Comparison of ENCODE assay signal across 8 cellular contexts in genomic region chrX:319579-320125, GRCh38. TPM values are rescaled to one million over a fixed set of nuclear protein-coding genes. Genes with fewer than 3 reads are reported as not detected.
A peak's percentile ranks its signal among the peaks of the same experiment; 100 is the strongest.
DNase-seq lines count a peak whose midpoint lies in the region; ATAC-seq lines count a peak whose summit lies in the region.

No MANE protein-coding gene starts in this region.

- peaks cover 3% of the 10 kb centered on the region for H3K4me1 ChIP-seq in ACC112 (ENCODE audit: control insufficient read depth, insufficient read depth, low read length, unreplicated experiment)
- peaks cover 13% of the 10 kb centered on the region for H3K4me1 ChIP-seq in NT2/D1 (ENCODE audit: insufficient read depth, insufficient read length)
- H3K4me1 ChIP-seq in effector memory CD4-positive, alpha-beta T cell (ENCODE audit: control insufficient read depth, insufficient read depth, low read length, poor library complexity, severe bottlenecking), result peaks cover 31% of the 10 kb centered on the region

- H3K79me2 ChIP-seq in ACC112 (ENCODE audit: control insufficient read depth, insufficient read depth, low read length, unreplicated experiment), result peaks cover 28% of the 10 kb centered on the region

- peaks cover 25 to 30% (median 30%) of the 10 kb centered on the region in 3 donors for H3K4me1 Mint-ChIP-seq in naive B cell

- H3K36me3 Mint-ChIP-seq in naive B cell, result peaks cover 0 to 7% of the 10 kb centered on the region in 2 donors

- H3K36me3 ChIP-seq in ACC112 (ENCODE audit: insufficient read depth, low read length), result peaks cover 14% of the 10 kb centered on the region; the same call in 1 of the 2 replicates
- peaks cover 22% of the 10 kb centered on the region for H3K36me3 ChIP-seq in NT2/D1 (ENCODE audit: insufficient read depth, insufficient read length, low read length)
- peaks cover 13% of the 10 kb centered on the region for H3K36me3 ChIP-seq in effector memory CD4-positive, alpha-beta T cell (ENCODE audit: control insufficient read depth, insufficient read depth, low read length)

- H3K27me3 ChIP-seq in ACC112 (ENCODE audit: insufficient read depth, low read length) (no peaks in the 10 kb centered on the region), NT2/D1 (ENCODE audit: insufficient read depth, insufficient read length) (no peaks in the 10 kb centered on the region)
- no peaks in the 10 kb centered on the region for H3K27me3 ChIP-seq in effector memory CD4-positive, alpha-beta T cell (replicated peaks; ENCODE audit: control insufficient read depth, insufficient read depth, low read length, poor library complexity, severe bottlenecking)

- peaks cover 0 to under 1% (median under 1%) of the 10 kb centered on the region in 3 donors for H3K27me3 Mint-ChIP-seq in naive B cell

- H3K4me3 Mint-ChIP-seq in naive B cell, result peak overlapping the region; percentile 72 to 93 (median 84)

- H2AFZ ChIP-seq in ACC112 (ENCODE audit: low read length, unreplicated experiment), result peak overlapping the region; percentile 73

- ATAC-seq in naive B cell (ENCODE audit: low read depth in 2 of 2) (no peak), GM21528 (IDR thresholded peaks at IDR 0.05; ENCODE audit: low FRiP score, unreplicated experiment) (no peak)

- peak overlapping the region; percentile 97 for H3K9ac ChIP-seq in NT2/D1 (ENCODE audit: insufficient read length, low read depth)

- H3K9me3 ChIP-seq in NT2/D1 (ENCODE audit: insufficient read depth, low read length), result no peaks in the 10 kb centered on the region
- no peaks in the 10 kb centered on the region for H3K9me3 ChIP-seq in effector memory CD4-positive, alpha-beta T cell (ENCODE audit: control insufficient read depth, low read length)

- peak overlapping the region; percentile 48; the same call in 1 of the 2 replicates for H3K27ac ChIP-seq in ACC112 (ENCODE audit: low read depth, low read length)
- peak overlapping the region; percentile 94 for H3K27ac ChIP-seq in effector memory CD4-positive, alpha-beta T cell (ENCODE audit: insufficient read depth, low read length, poor library complexity, severe bottlenecking)

- H3K9me3 Mint-ChIP-seq in naive B cell, result peaks cover 0 to 3% (median 0%) of the 10 kb centered on the region in 7 donors

- H3K4me3 ChIP-seq in ACC112 (ENCODE audit: low read depth, low read length) (peak overlapping the region; percentile 97), NT2/D1 (ENCODE audit: insufficient read length, low read depth) (peak overlapping the region; percentile 95)
- H3K4me3 ChIP-seq in effector memory CD4-positive, alpha-beta T cell (ENCODE audit: insufficient read depth, low read depth, low read length, poor library complexity, severe bottlenecking), result peak overlapping the region; percentile 88

- H3K27ac Mint-ChIP-seq in naive B cell, result peak overlapping the region in 2 of 6 donors; percentile 84 to 91

- DNase-seq in NT2/D1 (ENCODE audit: low read depth, low spot score), result no peak
- no peak for DNase-seq in effector memory CD4-positive, alpha-beta T cell
- DNase-seq in naive B cell, result no peak
- no peak for DNase-seq in cerebellar cortex (ENCODE audit: low spot score)
- DNase-seq in HUDEP-2 (lab: John Stamatoyannopoulos, UW; ENCODE audit: unreplicated experiment in 76 of 76), result no peak
- DNase-seq in NCI-H526 treated with DMSO at 0.1 percent for 48 hours (lab: John Stamatoyannopoulos, UW), result no peak

RNA-seq across cellular contexts. Expression of gene GTPBP6, which starts 1.1 kb away (rescaled TPM):
- 10 to 100 TPM; 37.7 to 54.0 (median 41.6) TPM for polyA plus RNA-seq in naive B cell (ENCODE audit: low read depth in 6 of 6)

RNA-seq across cellular contexts. Expression of gene PLCXD1, which starts 38.5 kb away (rescaled TPM):
- polyA plus RNA-seq in naive B cell (ENCODE audit: low read depth in 6 of 6), result 1 to 10 TPM in 5 of 6 donors, not detected in 1; 2.6 to 6.5 (median 4.8) TPM
